1 cellular context compared by ENCODE assay signal in the genomic region with DNA sequence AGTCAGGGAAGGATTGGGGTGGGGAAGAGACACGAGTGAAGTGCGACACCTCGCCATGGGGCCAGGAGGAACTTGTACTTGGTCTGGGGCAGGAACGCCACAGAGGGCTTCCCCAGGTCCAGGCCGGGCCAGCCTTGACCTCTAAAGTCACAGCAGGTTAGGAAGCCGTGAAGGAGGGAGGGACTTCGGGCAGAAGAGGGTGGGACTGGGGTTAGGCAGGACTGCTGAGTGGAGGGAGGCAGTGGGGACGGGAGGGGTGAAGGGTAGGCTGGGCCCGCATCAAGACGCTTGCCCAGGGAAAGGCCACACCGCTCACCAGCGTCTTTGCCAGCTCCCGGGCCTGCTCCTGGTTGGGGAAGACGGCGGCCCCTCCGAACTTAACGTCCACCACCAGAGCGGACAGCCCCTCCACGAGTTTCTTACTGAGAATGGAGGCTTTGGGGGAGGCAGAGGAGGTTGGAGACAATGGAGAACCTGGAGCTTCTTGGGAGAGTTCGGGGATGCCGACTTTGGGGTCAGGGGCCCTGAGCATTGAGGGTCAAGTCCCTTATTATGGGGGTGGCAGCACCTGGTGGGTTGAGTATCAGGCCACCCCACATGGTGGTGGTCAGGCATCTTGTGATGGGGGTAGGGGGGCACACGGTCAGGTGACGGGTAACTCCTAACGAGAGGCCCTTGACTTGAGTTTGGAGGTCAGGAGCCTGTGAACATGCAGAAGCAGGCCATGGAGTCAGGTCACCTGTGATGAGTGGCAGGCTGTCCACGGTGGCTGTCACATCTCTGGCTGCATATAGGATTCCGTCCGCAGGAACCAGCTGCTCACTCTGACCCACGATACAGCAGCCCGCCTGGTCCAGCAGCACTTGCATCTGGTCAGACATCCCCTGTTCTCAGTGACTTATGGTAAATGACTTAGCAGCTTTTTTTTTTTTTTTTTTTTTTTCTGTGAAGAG.
TF ChIP-seq lines count a peak whose summit lies in the region.

No MANE protein-coding gene starts in this region.

TF ChIP-seq in HepG2, 621 proteins besides CTCF, POLR2A, EP300 and RAD21 (continued from another document and continues in another):
- TF ChIP-seq MLXIP (CRISPR knock-in tag; IDR thresholded peaks at IDR 0.05; ENCODE audit: borderline replicate concordance) (no peak), ZNF556 (CRISPR knock-in tag; IDR thresholded peaks at IDR 0.05; ENCODE audit: borderline replicate concordance) (no peak), ONECUT2 (CRISPR knock-in tag; IDR thresholded peaks at IDR 0.05) (no peak), ZFP90 (CRISPR knock-in tag; IDR thresholded peaks at IDR 0.05; ENCODE audit: borderline replicate concordance) (0 out of 2 replicates have a peak, but pooled peaks have one; percentile 5), GATAD1 (CRISPR knock-in tag; IDR thresholded peaks at IDR 0.05) (peak; percentile 55; the same call in 1 of the 2 replicates), STAG1 (CRISPR knock-in tag; IDR thresholded peaks at IDR 0.05) (no peak), TGIF2 (CRISPR knock-in tag; IDR thresholded peaks at IDR 0.05) (no peak), MTERF4 (CRISPR knock-in tag; IDR thresholded peaks at IDR 0.05) (no peak), ZNF251 (CRISPR knock-in tag; IDR thresholded peaks at IDR 0.05) (0 out of 2 replicates have a peak, but pooled peaks have one; percentile 57), ZNF121 (CRISPR knock-in tag; IDR thresholded peaks at IDR 0.05) (peak; percentile 66; the same call in 1 of the 2 replicates), ZNF562 (CRISPR knock-in tag; IDR thresholded peaks at IDR 0.05; ENCODE audit: borderline replicate concordance) (no peak), MYNN (CRISPR knock-in tag; IDR thresholded peaks at IDR 0.05; ENCODE audit: low read depth) (no peak), KMT2B (CRISPR knock-in tag; IDR thresholded peaks at IDR 0.05) (no peak), ZNF570 (CRISPR knock-in tag; IDR thresholded peaks at IDR 0.05; ENCODE audit: borderline replicate concordance) (no peak), ZNF563 (CRISPR knock-in tag; IDR thresholded peaks at IDR 0.05) (no peak), CREBL2 (CRISPR knock-in tag; IDR thresholded peaks at IDR 0.05; ENCODE audit: borderline replicate concordance) (no peak), ZNF75D (CRISPR knock-in tag; IDR thresholded peaks at IDR 0.05; ENCODE audit: borderline replicate concordance) (no peak), ZBTB8A (CRISPR knock-in tag; IDR thresholded peaks at IDR 0.05; ENCODE audit: borderline replicate concordance, low read depth) (no peak), PHF21A (CRISPR knock-in tag; IDR thresholded peaks at IDR 0.05) (0 out of 2 replicates have a peak, but pooled peaks have one; percentile 28), HES4 (CRISPR knock-in tag; IDR thresholded peaks at IDR 0.05; ENCODE audit: borderline replicate concordance) (no peak), PBX3 (CRISPR knock-in tag; IDR thresholded peaks at IDR 0.05; ENCODE audit: borderline replicate concordance) (no peak), KAT2B (IDR thresholded peaks at IDR 0.05; ENCODE audit: borderline replicate concordance, low read depth, low read length) (no peak), RARG (CRISPR knock-in tag; IDR thresholded peaks at IDR 0.05; ENCODE audit: low read depth) (no peak), ATRX (CRISPR knock-in tag; IDR thresholded peaks at IDR 0.05; ENCODE audit: borderline replicate concordance) (no peak)
- TF ChIP-seq, protein P1, sequence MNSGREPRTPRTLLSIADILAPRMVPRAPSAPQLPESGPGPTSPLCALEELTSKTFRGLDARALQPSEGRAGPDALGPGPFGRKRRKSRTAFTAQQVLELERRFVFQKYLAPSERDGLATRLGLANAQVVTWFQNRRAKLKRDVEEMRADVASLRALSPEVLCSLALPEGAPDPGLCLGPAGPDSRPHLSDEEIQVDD (CRISPR knock-in tag; IDR thresholded peaks at IDR 0.05; ENCODE audit: borderline replicate concordance): no peak
- TF ChIP-seq, protein P2, sequence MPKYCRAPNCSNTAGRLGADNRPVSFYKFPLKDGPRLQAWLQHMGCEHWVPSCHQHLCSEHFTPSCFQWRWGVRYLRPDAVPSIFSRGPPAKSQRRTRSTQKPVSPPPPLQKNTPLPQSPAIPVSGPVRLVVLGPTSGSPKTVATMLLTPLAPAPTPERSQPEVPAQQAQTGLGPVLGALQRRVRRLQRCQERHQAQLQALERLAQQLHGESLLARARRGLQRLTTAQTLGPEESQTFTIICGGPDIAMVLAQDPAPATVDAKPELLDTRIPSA (CRISPR knock-in tag; IDR thresholded peaks at IDR 0.05; ENCODE audit: borderline replicate concordance): no peak
- TF ChIP-seq, protein P3, sequence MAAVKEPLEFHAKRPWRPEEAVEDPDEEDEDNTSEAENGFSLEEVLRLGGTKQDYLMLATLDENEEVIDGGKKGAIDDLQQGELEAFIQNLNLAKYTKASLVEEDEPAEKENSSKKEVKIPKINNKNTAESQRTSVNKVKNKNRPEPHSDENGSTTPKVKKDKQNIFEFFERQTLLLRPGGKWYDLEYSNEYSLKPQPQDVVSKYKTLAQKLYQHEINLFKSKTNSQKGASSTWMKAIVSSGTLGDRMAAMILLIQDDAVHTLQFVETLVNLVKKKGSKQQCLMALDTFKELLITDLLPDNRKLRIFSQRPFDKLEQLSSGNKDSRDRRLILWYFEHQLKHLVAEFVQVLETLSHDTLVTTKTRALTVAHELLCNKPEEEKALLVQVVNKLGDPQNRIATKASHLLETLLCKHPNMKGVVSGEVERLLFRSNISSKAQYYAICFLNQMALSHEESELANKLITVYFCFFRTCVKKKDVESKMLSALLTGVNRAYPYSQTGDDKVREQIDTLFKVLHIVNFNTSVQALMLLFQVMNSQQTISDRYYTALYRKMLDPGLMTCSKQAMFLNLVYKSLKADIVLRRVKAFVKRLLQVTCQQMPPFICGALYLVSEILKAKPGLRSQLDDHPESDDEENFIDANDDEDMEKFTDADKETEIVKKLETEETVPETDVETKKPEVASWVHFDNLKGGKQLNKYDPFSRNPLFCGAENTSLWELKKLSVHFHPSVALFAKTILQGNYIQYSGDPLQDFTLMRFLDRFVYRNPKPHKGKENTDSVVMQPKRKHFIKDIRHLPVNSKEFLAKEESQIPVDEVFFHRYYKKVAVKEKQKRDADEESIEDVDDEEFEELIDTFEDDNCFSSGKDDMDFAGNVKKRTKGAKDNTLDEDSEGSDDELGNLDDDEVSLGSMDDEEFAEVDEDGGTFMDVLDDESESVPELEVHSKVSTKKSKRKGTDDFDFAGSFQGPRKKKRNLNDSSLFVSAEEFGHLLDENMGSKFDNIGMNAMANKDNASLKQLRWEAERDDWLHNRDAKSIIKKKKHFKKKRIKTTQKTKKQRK (IDR thresholded peaks at IDR 0.05; ENCODE audit: low read length): no peak
- TF ChIP-seq, protein P4, sequence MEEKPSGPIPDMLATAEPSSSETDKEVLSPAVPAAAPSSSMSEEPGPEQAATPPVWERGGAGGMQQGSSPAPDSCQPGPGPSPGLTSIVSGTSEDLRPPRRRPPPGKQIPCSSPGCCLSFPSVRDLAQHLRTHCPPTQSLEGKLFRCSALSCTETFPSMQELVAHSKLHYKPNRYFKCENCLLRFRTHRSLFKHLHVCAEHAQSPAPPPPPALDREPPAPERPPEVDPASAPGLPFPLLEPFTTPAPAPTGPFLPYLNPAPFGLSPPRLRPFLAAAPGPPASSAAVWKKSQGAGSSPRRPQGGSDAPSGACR (CRISPR knock-in tag; IDR thresholded peaks at IDR 0.05): no peak
- TF ChIP-seq, protein P5, sequence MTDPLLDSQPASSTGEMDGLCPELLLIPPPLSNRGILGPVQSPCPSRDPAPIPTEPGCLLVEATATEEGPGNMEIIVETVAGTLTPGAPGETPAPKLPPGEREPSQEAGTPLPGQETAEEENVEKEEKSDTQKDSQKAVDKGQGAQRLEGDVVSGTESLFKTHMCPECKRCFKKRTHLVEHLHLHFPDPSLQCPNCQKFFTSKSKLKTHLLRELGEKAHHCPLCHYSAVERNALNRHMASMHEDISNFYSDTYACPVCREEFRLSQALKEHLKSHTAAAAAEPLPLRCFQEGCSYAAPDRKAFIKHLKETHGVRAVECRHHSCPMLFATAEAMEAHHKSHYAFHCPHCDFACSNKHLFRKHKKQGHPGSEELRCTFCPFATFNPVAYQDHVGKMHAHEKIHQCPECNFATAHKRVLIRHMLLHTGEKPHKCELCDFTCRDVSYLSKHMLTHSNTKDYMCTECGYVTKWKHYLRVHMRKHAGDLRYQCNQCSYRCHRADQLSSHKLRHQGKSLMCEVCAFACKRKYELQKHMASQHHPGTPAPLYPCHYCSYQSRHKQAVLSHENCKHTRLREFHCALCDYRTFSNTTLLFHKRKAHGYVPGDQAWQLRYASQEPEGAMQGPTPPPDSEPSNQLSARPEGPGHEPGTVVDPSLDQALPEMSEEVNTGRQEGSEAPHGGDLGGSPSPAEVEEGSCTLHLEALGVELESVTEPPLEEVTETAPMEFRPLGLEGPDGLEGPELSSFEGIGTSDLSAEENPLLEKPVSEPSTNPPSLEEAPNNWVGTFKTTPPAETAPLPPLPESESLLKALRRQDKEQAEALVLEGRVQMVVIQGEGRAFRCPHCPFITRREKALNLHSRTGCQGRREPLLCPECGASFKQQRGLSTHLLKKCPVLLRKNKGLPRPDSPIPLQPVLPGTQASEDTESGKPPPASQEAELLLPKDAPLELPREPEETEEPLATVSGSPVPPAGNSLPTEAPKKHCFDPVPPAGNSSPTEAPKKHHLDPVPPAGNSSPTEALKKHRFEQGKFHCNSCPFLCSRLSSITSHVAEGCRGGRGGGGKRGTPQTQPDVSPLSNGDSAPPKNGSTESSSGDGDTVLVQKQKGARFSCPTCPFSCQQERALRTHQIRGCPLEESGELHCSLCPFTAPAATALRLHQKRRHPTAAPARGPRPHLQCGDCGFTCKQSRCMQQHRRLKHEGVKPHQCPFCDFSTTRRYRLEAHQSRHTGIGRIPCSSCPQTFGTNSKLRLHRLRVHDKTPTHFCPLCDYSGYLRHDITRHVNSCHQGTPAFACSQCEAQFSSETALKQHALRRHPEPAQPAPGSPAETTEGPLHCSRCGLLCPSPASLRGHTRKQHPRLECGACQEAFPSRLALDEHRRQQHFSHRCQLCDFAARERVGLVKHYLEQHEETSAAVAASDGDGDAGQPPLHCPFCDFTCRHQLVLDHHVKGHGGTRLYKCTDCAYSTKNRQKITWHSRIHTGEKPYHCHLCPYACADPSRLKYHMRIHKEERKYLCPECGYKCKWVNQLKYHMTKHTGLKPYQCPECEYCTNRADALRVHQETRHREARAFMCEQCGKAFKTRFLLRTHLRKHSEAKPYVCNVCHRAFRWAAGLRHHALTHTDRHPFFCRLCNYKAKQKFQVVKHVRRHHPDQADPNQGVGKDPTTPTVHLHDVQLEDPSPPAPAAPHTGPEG (CRISPR knock-in tag; IDR thresholded peaks at IDR 0.05): no peak
